Comparison of ENCODE assay signal across 4 cellular contexts in genomic region chr20:18909254-18909653, GRCh38.
"Had no signal": no experiment of that assay in that cellular context is flagged by ENCODE, and none has a peak within 500 bp of the region (broad histone marks: within the 10 kb centered on the region; RNA-seq: fewer than 3 reads in every experiment).

No MANE protein-coding gene starts in this region.

- ATAC-seq: K562 had no signal

- H3K4me3 ChIP-seq: GM23248, K562 had no signal

- H2AFZ ChIP-seq: GM23248 had no signal

- H3K9ac ChIP-seq: GM23248 had no signal

- H3K27ac ChIP-seq: GM23248 had no signal

- DNase-seq: GM23248, HCEC 1CT, IMR-90 had no signal
